Comparison of ENCODE assay signal across 8 cellular contexts in genomic region chr15:95150466-95150865, GRCh38.
"Had no signal": no experiment of that assay in that cellular context is flagged by ENCODE, and none has a peak within 500 bp of the region (broad histone marks: within the 10 kb centered on the region; RNA-seq: fewer than 3 reads in every experiment).

No MANE protein-coding gene starts in this region.

- H3K27ac ChIP-seq: GM23248, HL-60 had no signal

- FAIRE-seq: H54, HepG2 had no signal

- H3K9ac ChIP-seq: GM23248 had no signal

- DNase-seq: GM23248, GOT3, H9, HCEC 1CT, KBM-7 had no signal

- H2AFZ ChIP-seq: GM23248 had no signal

- H3K4me3 ChIP-seq: GM23248 had no signal
